Comparison of ENCODE assay signal across 18 cellular contexts in genomic region chr10:124211921-124212320, GRCh38.
DNase-seq lines count a peak whose midpoint lies in the region; ATAC-seq, FAIRE-seq and TF ChIP-seq lines count a peak whose summit lies in the region.
"Had no signal": no experiment of that assay in that cellular context is flagged by ENCODE, and none has a peak within 500 bp of the region (broad histone marks: within the 10 kb centered on the region; RNA-seq: fewer than 3 reads in every experiment).

No MANE protein-coding gene starts in this region.

- no peak overlapping the region for H4K8ac ChIP-seq in trophoblast cell (ENCODE audit: low read depth, low read length)

- intact Hi-C loops in mucosa of descending colon (cut with DNase I, micrococcal nuclease) = no loop called here
- intact Hi-C loops in left colon (cut with DNase I, micrococcal nuclease) = no loop called here

- H3K27ac ChIP-seq in RWPE2 (ENCODE audit: poor library complexity, severe bottlenecking) (no peak overlapping the region), epithelial cell of prostate (peak overlapping the region; percentile 28), trophoblast cell (ENCODE audit: low read depth, low read length) (no peak overlapping the region)
- H3K27ac ChIP-seq: gastrocnemius medialis had no signal

- no peak overlapping the region for H2AFZ ChIP-seq in trophoblast cell (ENCODE audit: insufficient read depth, low read length, poor library complexity)

- H3K4me1 ChIP-seq in RWPE2 (ENCODE audit: insufficient read depth, poor library complexity, severe bottlenecking) (no peaks in the 10 kb centered on the region), trophoblast cell (ENCODE audit: control insufficient read depth in 1 of 2, insufficient read depth in 2 of 2, low read length in 2 of 2) (no peaks in the 10 kb centered on the region), mucosa of descending colon (ENCODE audit: low read depth) (no peaks in the 10 kb centered on the region)
- H3K4me1 ChIP-seq: gastrocnemius medialis had no signal

- H4K12ac ChIP-seq in trophoblast cell (ENCODE audit: low read depth, low read length) = no peak overlapping the region

- H3K9me3 ChIP-seq in RWPE2 (ENCODE audit: severe bottlenecking) (no peaks in the 10 kb centered on the region), trophoblast cell (ENCODE audit: insufficient read depth, low read depth, low read length) (peaks cover 8% of the 10 kb centered on the region), mucosa of descending colon (no peaks in the 10 kb centered on the region)
- H3K9me3 ChIP-seq: gastrocnemius medialis had no signal

- no peak overlapping the region for H2BK5ac ChIP-seq in trophoblast cell (ENCODE audit: low read depth, low read length, poor library complexity)

- H3K4me3 ChIP-seq in RWPE2 (ENCODE audit: severe bottlenecking) (no peak overlapping the region), trophoblast cell (ENCODE audit: low read depth, low read length) (no peak overlapping the region), mucosa of descending colon (no peak overlapping the region)
- H3K4me3 ChIP-seq: gastrocnemius medialis had no signal

- WGBS in trophoblast cell (ENCODE audit: extremely low coverage, insufficient coverage, insufficient read length) = no CpG with 5 or more reads among the region's 8 CpGs

- ATAC-seq in RWPE2 (ENCODE audit: low read depth) (0 out of 3 replicates have a peak, but pooled peaks have one; percentile 21), mucosa of descending colon (no peak), left colon (no peak)
- ATAC-seq: gastrocnemius medialis, left cardiac atrium had no signal

- TF ChIP-seq POLR2A in GM12892 (IDR thresholded peaks at IDR 0.05; ENCODE audit: low read depth, low read length) = no peak

- no peak overlapping the region for H3K4me2 ChIP-seq in trophoblast cell (ENCODE audit: low read length)

- no peak for FAIRE-seq in GM12892 (lab: Jason Lieb, UNC)
- FAIRE-seq: endothelial cell of umbilical vein, H54 had no signal

- DNase-seq in H4 (ENCODE audit: low spot score) = peak; percentile 91
- DNase-seq in RWPE2 (ENCODE audit: low spot score) = no peak
- peak; percentile 46 for DNase-seq in epithelial cell of prostate (ENCODE audit: low read depth, low spot score)
- DNase-seq in trophoblast cell = peak; percentile 67 to 68
- no peak for DNase-seq in NCI-H187 (lab: John Stamatoyannopoulos, UW)
- no peak for DNase-seq in GM12892 (ENCODE audit: insufficient read length)
- DNase-seq in mucosa of descending colon = no peak
- DNase-seq in left colon = no peak
- DNase-seq: CD4-positive, alpha-beta T cell; dermis blood vessel endothelial cell; DMS 273 treated with DMSO at 0.1 percent for 48 hours; gastrocnemius medialis; left cardiac atrium; NCI-H1417; NCI-H510A treated with DMSO at 0.1 percent for 48 hours; stimulated activated naive CD4-positive, alpha-beta T cell had no signal

- H3K79me2 ChIP-seq in trophoblast cell (ENCODE audit: control insufficient read depth, insufficient read depth, low read length, poor library complexity) = no peaks in the 10 kb centered on the region

- no peak for TF ChIP-seq CTCF in RWPE2 (IDR thresholded peaks at IDR 0.05; ENCODE audit: poor library complexity, severe bottlenecking)
- TF ChIP-seq CTCF in mucosa of descending colon (IDR thresholded peaks at IDR 0.05) = no peak

- H3K9ac ChIP-seq in trophoblast cell (ENCODE audit: low read length) = no peak overlapping the region

- no peak overlapping the region for H3K18ac ChIP-seq in trophoblast cell (ENCODE audit: low read length)

- no peak overlapping the region for H3K4ac ChIP-seq in trophoblast cell (ENCODE audit: low read depth, low read length)

- no peaks in the 10 kb centered on the region for H3K79me1 ChIP-seq in trophoblast cell (ENCODE audit: low read length)

- H2AK5ac ChIP-seq in trophoblast cell (ENCODE audit: low read length) = no peak overlapping the region

- H3K36me3 ChIP-seq in RWPE2 (ENCODE audit: low read depth) (no peaks in the 10 kb centered on the region), trophoblast cell (ENCODE audit: control insufficient read depth in 1 of 2, insufficient read depth in 2 of 2, low read length in 2 of 2) (no peaks in the 10 kb centered on the region), mucosa of descending colon (ENCODE audit: low read depth) (no peaks in the 10 kb centered on the region)
- H3K36me3 ChIP-seq: gastrocnemius medialis had no signal

- H4K91ac ChIP-seq in trophoblast cell (ENCODE audit: low read depth, low read length) = no peak overlapping the region

- no peak overlapping the region for H3K14ac ChIP-seq in trophoblast cell (ENCODE audit: low read length)

- H2BK120ac ChIP-seq in trophoblast cell (ENCODE audit: insufficient read depth, low read length, poor library complexity) = no peak overlapping the region

- H2BK12ac ChIP-seq in trophoblast cell (ENCODE audit: low read length) = no peak overlapping the region

- no peak overlapping the region for H3K23ac ChIP-seq in trophoblast cell (ENCODE audit: low read length)

- H3K27me3 ChIP-seq in RWPE2 (ENCODE audit: insufficient read depth, poor library complexity, severe bottlenecking) (no peaks in the 10 kb centered on the region), trophoblast cell (ENCODE audit: insufficient read depth, low read length) (no peaks in the 10 kb centered on the region)
- H3K27me3 ChIP-seq: gastrocnemius medialis had no signal

Comparison
In these comparisons a context has a peak if more than half of its experiments do, and no peak if none do; other contexts are left out.
1. DNase-seq: peak in H4 (single experiment), epithelial cell of prostate (single experiment) and trophoblast cell (2 of 2); none in RWPE2 (single experiment), NCI-H187 (0 of 2), GM12892 (single experiment), mucosa of descending colon (0 of 3) and left colon (0 of 2).